ENCODE assay signal across 8 cellular contexts in genomic region chr7:64183126-64183742, GRCh38. TPM values are rescaled to one million over a fixed set of nuclear protein-coding genes. Genes with fewer than 3 reads are reported as not detected.
DNase-seq lines count a peak whose midpoint lies in the region; ATAC-seq and TF ChIP-seq lines count a peak whose summit lies in the region.

No MANE protein-coding gene starts in this region.

- H3K36me3 Mint-ChIP-seq in effector memory CD8-positive, alpha-beta T cell (ENCODE audit: insufficient read depth): no peaks in the 10 kb centered on the region

- peaks cover 0 to 13% of the 10 kb centered on the region in 2 donors for H3K27me3 Mint-ChIP-seq in effector memory CD8-positive, alpha-beta T cell

- H3K36me3 ChIP-seq in WERI-Rb-1: no peaks in the 10 kb centered on the region

- H3K4me3 Mint-ChIP-seq in effector memory CD8-positive, alpha-beta T cell: no peak overlapping the region

- H3K9me3 Mint-ChIP-seq in effector memory CD8-positive, alpha-beta T cell: no peaks in the 10 kb centered on the region

- no peaks in the 10 kb centered on the region for H3K9me3 ChIP-seq in WERI-Rb-1 (ENCODE audit: severe bottlenecking)

- peak overlapping the region; percentile 28 for H3K4me3 ChIP-seq in WERI-Rb-1 (ENCODE audit: low read depth, low read length)

- no peaks in the 10 kb centered on the region for H3K27me3 ChIP-seq in WERI-Rb-1 (ENCODE audit: insufficient read depth, low read depth, severe bottlenecking)

- no peak for ATAC-seq in effector memory CD8-positive, alpha-beta T cell (replicated peaks)
- no peak for ATAC-seq in HG03571 (IDR thresholded peaks at IDR 0.05; ENCODE audit: unreplicated experiment)

- in situ Hi-C loops in GM13977 (cut with MboI; ENCODE audit: low pct_unique_long_range_greater_than_20kb, low sequenced_read_pairs, unreplicated experiment): no loop called here

- no peak overlapping the region for H3K27ac Mint-ChIP-seq in effector memory CD8-positive, alpha-beta T cell

- no peak for DNase-seq in GM13977 (ENCODE audit: low spot score)
- peak; percentile 58 for DNase-seq in WERI-Rb-1
- DNase-seq in effector memory CD8-positive, alpha-beta T cell: peak; percentile 27 to 36 (median 35)
- peak; percentile 54 for DNase-seq in stimulated activated CD4-positive, alpha-beta T cell treated with anti-CD3 and anti-CD28 coated beads, Interleukin-15, amount 100 ng/mL, for 24 hours
- DNase-seq in dermis blood vessel endothelial cell: no peak
- DNase-seq in hepatic stellate cell (ENCODE audit: low spot score): no peak
- no peak for DNase-seq in HCEC 1CT

- H3K27ac ChIP-seq in WERI-Rb-1: no peak overlapping the region

- no peaks in the 10 kb centered on the region for H3K4me1 Mint-ChIP-seq in effector memory CD8-positive, alpha-beta T cell (ENCODE audit: low read depth in 2 of 2)

- TF ChIP-seq CTCF in GM13977 (IDR thresholded peaks at IDR 0.05; ENCODE audit: extremely low read depth, insufficient read depth, missing control alignments) (peak; percentile 43), WERI-Rb-1 (IDR thresholded peaks at IDR 0.05; ENCODE audit: low read depth, low read length) (peak; percentile 93)

RNA-seq across cellular contexts. Expression of gene ZNF735, which starts 23.8 kb away (rescaled TPM):
- not detected in 2 replicates for total RNA-seq in dermis blood vessel endothelial cell

RNA-seq across cellular contexts. Expression of gene ZNF679, which starts 45.0 kb away (rescaled TPM):
- not detected in 2 replicates for total RNA-seq in dermis blood vessel endothelial cell

Comparison
In these comparisons a context has a peak if more than half of its experiments do, and no peak if none do; other contexts are left out.
1. DNase-seq: peak in WERI-Rb-1 (single experiment), effector memory CD8-positive, alpha-beta T cell (3 of 3) and stimulated activated CD4-positive, alpha-beta T cell treated with anti-CD3 and anti-CD28 coated beads, Interleukin-15, amount 100 ng/mL, for 24 hours (single experiment); none in GM13977 (single experiment), dermis blood vessel endothelial cell (single experiment), hepatic stellate cell (single experiment) and HCEC 1CT (single experiment).